In genomic region chr5:16465544-16466432, GRCh38 we compare ENCODE assay signal across 1 cellular context.
TF ChIP-seq lines count a peak whose summit lies in the region.

ZNF622 (minus strand) TSS chr5:16465800; CDS start chr5:16465665, 135 bp downstream.

TF ChIP-seq in K562, 482 proteins besides CTCF, POLR2A, EP300 and RAD21 (continued from another document and continues in another):
- TF ChIP-seq NR1H2 (CRISPR knock-in tag; IDR thresholded peaks at IDR 0.05) (peak; percentile 97), SREBF2 (CRISPR knock-in tag; IDR thresholded peaks at IDR 0.05) (no peak), USF2 (CRISPR knock-in tag; IDR thresholded peaks at IDR 0.05) (no peak), GATAD2A (IDR thresholded peaks at IDR 0.05) (no peak), MTF1 (CRISPR knock-in tag; IDR thresholded peaks at IDR 0.05; ENCODE audit: borderline replicate concordance) (no peak), MIER1 (IDR thresholded peaks at IDR 0.05; ENCODE audit: low read depth) (no peak), MECOM (CRISPR knock-in tag; IDR thresholded peaks at IDR 0.05) (no peak), TSHZ1 (CRISPR knock-in tag; IDR thresholded peaks at IDR 0.05) (no peak), GTF2A2 (tag; IDR thresholded peaks at IDR 0.05) (no peak), MGA (IDR thresholded peaks at IDR 0.05) (no peak), FOXK1 (CRISPR knock-in tag; IDR thresholded peaks at IDR 0.05; ENCODE audit: borderline replicate concordance) (0 out of 2 replicates have a peak, but pooled peaks have one; percentile 68), SRF (CRISPR knock-in tag; IDR thresholded peaks at IDR 0.05) (no peak), RBBP5 (IDR thresholded peaks at IDR 0.05; ENCODE audit: borderline replicate concordance, insufficient read depth, low read length, poor library complexity, severe bottlenecking) (peak; percentile 88), DEAF1 (CRISPR knock-in tag; IDR thresholded peaks at IDR 0.05) (no peak), KDM1A (IDR thresholded peaks at IDR 0.05) (no peak), ZC3H4 (CRISPR knock-in tag; IDR thresholded peaks at IDR 0.05; ENCODE audit: borderline replicate concordance) (no peak), ZNF668 (CRISPR knock-in tag; IDR thresholded peaks at IDR 0.05) (no peak), ZNF253 (CRISPR knock-in tag; conservative IDR thresholded peaks at IDR 0.05) (no peak), ZNF740 (CRISPR knock-in tag; IDR thresholded peaks at IDR 0.05) (no peak), ZNF740 (tag; IDR thresholded peaks at IDR 0.05) (no peak), HOXB6 (CRISPR knock-in tag; IDR thresholded peaks at IDR 0.05; ENCODE audit: borderline replicate concordance) (no peak), ZBTB34 (CRISPR knock-in tag; IDR thresholded peaks at IDR 0.05) (no peak), RERE (CRISPR knock-in tag; IDR thresholded peaks at IDR 0.05; ENCODE audit: borderline replicate concordance) (no peak), PCBP1 (IDR thresholded peaks at IDR 0.05; ENCODE audit: low read depth, low read length, poor library complexity, severe bottlenecking) (peak; percentile 63), HEY1 (CRISPR knock-in tag; IDR thresholded peaks at IDR 0.05; ENCODE audit: borderline replicate concordance) (no peak), ETS1 (conservative IDR thresholded peaks at IDR 0.05; ENCODE audit: control insufficient read depth, low read depth, low read length) (peak; percentile 74), RFX5 (IDR thresholded peaks at IDR 0.05; ENCODE audit: low read depth, low read length) (no peak)
